1 cellular context compared by ENCODE assay signal in genomic region chr14:22598099-22598895, GRCh38.
TF ChIP-seq lines count a peak whose summit lies in the region.

A gene with protein sequence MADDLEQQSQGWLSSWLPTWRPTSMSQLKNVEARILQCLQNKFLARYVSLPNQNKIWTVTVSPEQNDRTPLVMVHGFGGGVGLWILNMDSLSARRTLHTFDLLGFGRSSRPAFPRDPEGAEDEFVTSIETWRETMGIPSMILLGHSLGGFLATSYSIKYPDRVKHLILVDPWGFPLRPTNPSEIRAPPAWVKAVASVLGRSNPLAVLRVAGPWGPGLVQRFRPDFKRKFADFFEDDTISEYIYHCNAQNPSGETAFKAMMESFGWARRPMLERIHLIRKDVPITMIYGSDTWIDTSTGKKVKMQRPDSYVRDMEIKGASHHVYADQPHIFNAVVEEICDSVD (plus strand): TSS chr14:22598300. CDS start chr14:22598307, 7 bp downstream.

TF ChIP-seq in WTC11, 78 proteins besides CTCF, POLR2A, EP300 and RAD21 (continued from another document):
- TF ChIP-seq, protein P1, sequence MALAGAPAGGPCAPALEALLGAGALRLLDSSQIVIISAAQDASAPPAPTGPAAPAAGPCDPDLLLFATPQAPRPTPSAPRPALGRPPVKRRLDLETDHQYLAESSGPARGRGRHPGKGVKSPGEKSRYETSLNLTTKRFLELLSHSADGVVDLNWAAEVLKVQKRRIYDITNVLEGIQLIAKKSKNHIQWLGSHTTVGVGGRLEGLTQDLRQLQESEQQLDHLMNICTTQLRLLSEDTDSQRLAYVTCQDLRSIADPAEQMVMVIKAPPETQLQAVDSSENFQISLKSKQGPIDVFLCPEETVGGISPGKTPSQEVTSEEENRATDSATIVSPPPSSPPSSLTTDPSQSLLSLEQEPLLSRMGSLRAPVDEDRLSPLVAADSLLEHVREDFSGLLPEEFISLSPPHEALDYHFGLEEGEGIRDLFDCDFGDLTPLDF (CRISPR knock-in tag; IDR thresholded peaks at IDR 0.05) = no peak
- TF ChIP-seq, protein P2, sequence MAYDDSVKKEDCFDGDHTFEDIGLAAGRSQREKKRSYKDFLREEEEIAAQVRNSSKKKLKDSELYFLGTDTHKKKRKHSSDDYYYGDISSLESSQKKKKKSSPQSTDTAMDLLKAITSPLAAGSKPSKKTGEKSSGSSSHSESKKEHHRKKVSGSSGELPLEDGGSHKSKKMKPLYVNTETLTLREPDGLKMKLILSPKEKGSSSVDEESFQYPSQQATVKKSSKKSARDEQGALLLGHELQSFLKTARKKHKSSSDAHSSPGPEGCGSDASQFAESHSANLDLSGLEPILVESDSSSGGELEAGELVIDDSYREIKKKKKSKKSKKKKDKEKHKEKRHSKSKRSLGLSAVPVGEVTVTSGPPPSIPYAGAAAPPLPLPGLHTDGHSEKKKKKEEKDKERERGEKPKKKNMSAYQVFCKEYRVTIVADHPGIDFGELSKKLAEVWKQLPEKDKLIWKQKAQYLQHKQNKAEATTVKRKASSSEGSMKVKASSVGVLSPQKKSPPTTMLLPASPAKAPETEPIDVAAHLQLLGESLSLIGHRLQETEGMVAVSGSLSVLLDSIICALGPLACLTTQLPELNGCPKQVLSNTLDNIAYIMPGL (CRISPR knock-in tag; IDR thresholded peaks at IDR 0.05) = 0 out of 2 replicates have a peak, but pooled peaks have one; percentile 23
- no peak for TF ChIP-seq TEAD1 (CRISPR knock-in tag; IDR thresholded peaks at IDR 0.05)
- peak; percentile 66; the same call in 1 of the 2 replicates for TF ChIP-seq PRDM15 (CRISPR knock-in tag; IDR thresholded peaks at IDR 0.05)
- TF ChIP-seq FOXJ3 (CRISPR knock-in tag; IDR thresholded peaks at IDR 0.05; ENCODE audit: borderline replicate concordance) = no peak
- no peak for TF ChIP-seq ZSCAN18 (CRISPR knock-in tag; IDR thresholded peaks at IDR 0.05)
- TF ChIP-seq ATF2 (CRISPR knock-in tag; IDR thresholded peaks at IDR 0.05; ENCODE audit: borderline replicate concordance, low read depth) = no peak
- no peak for TF ChIP-seq ZNF396 (CRISPR knock-in tag; IDR thresholded peaks at IDR 0.05; ENCODE audit: borderline replicate concordance)
- TF ChIP-seq MLX (CRISPR knock-in tag; IDR thresholded peaks at IDR 0.05) = no peak
- peak; percentile 97 for TF ChIP-seq SP1 (CRISPR knock-in tag; conservative IDR thresholded peaks at IDR 0.05)
- TF ChIP-seq NR3C1 (CRISPR knock-in tag; conservative IDR thresholded peaks at IDR 0.05; ENCODE audit: low read depth) = no peak
- TF ChIP-seq IRF2 (CRISPR knock-in tag; IDR thresholded peaks at IDR 0.05; ENCODE audit: borderline replicate concordance, low read depth) = no peak
- TF ChIP-seq, protein P3, sequence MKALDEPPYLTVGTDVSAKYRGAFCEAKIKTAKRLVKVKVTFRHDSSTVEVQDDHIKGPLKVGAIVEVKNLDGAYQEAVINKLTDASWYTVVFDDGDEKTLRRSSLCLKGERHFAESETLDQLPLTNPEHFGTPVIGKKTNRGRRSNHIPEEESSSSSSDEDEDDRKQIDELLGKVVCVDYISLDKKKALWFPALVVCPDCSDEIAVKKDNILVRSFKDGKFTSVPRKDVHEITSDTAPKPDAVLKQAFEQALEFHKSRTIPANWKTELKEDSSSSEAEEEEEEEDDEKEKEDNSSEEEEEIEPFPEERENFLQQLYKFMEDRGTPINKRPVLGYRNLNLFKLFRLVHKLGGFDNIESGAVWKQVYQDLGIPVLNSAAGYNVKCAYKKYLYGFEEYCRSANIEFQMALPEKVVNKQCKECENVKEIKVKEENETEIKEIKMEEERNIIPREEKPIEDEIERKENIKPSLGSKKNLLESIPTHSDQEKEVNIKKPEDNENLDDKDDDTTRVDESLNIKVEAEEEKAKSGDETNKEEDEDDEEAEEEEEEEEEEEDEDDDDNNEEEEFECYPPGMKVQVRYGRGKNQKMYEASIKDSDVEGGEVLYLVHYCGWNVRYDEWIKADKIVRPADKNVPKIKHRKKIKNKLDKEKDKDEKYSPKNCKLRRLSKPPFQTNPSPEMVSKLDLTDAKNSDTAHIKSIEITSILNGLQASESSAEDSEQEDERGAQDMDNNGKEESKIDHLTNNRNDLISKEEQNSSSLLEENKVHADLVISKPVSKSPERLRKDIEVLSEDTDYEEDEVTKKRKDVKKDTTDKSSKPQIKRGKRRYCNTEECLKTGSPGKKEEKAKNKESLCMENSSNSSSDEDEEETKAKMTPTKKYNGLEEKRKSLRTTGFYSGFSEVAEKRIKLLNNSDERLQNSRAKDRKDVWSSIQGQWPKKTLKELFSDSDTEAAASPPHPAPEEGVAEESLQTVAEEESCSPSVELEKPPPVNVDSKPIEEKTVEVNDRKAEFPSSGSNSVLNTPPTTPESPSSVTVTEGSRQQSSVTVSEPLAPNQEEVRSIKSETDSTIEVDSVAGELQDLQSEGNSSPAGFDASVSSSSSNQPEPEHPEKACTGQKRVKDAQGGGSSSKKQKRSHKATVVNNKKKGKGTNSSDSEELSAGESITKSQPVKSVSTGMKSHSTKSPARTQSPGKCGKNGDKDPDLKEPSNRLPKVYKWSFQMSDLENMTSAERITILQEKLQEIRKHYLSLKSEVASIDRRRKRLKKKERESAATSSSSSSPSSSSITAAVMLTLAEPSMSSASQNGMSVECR (CRISPR knock-in tag; IDR thresholded peaks at IDR 0.05; ENCODE audit: borderline replicate concordance) = peak; percentile 70; the same call in 1 of the 2 replicates
- no peak for TF ChIP-seq HMGA2 (CRISPR knock-in tag; IDR thresholded peaks at IDR 0.05)
- TF ChIP-seq GABPB1 (CRISPR knock-in tag; IDR thresholded peaks at IDR 0.05) = peak; percentile 66; the same call in 1 of the 2 replicates
- peak; percentile 49; the same call in 1 of the 2 replicates for TF ChIP-seq TEAD4 (CRISPR knock-in tag; IDR thresholded peaks at IDR 0.05)
- no peak for TF ChIP-seq CREB1 (CRISPR knock-in tag; IDR thresholded peaks at IDR 0.05)
- TF ChIP-seq ATF3 (CRISPR knock-in tag; conservative IDR thresholded peaks at IDR 0.05) = no peak
- no peak for TF ChIP-seq FOXP1 (CRISPR knock-in tag; IDR thresholded peaks at IDR 0.05; ENCODE audit: borderline replicate concordance)
- TF ChIP-seq ZNF671 (CRISPR knock-in tag; IDR thresholded peaks at IDR 0.05) = no peak
- TF ChIP-seq TCF7 (CRISPR knock-in tag; IDR thresholded peaks at IDR 0.05; ENCODE audit: low read depth) = no peak
- TF ChIP-seq ZNF317 (CRISPR knock-in tag; IDR thresholded peaks at IDR 0.05; ENCODE audit: borderline replicate concordance, low read depth) = no peak
- TF ChIP-seq ZNF232 (CRISPR knock-in tag; IDR thresholded peaks at IDR 0.05) = 0 out of 2 replicates have a peak, but pooled peaks have one; percentile 53
- TF ChIP-seq MYBL2 (CRISPR knock-in tag; IDR thresholded peaks at IDR 0.05) = no peak
- TF ChIP-seq ZNF263 (CRISPR knock-in tag; IDR thresholded peaks at IDR 0.05; ENCODE audit: low read depth) = no peak
- no peak for TF ChIP-seq FOXP4 (CRISPR knock-in tag; IDR thresholded peaks at IDR 0.05)
- TF ChIP-seq E2F5 (CRISPR knock-in tag; IDR thresholded peaks at IDR 0.05) = peak; percentile 66; the same call in 1 of the 2 replicates
- no peak for TF ChIP-seq JUN (CRISPR knock-in tag; IDR thresholded peaks at IDR 0.05)
- no peak for TF ChIP-seq EMX1 (CRISPR knock-in tag; IDR thresholded peaks at IDR 0.05)
- TF ChIP-seq ZNF416 (CRISPR knock-in tag; IDR thresholded peaks at IDR 0.05) = no peak
- no peak for TF ChIP-seq AR (CRISPR knock-in tag; IDR thresholded peaks at IDR 0.05)
- 0 out of 2 replicates have a peak, but pooled peaks have one; percentile 43 for TF ChIP-seq ZNF219 (CRISPR knock-in tag; IDR thresholded peaks at IDR 0.05; ENCODE audit: borderline replicate concordance)
- no peak for TF ChIP-seq SMAD4 (CRISPR knock-in tag; IDR thresholded peaks at IDR 0.05)
- no peak for TF ChIP-seq MXD4 (CRISPR knock-in tag; IDR thresholded peaks at IDR 0.05; ENCODE audit: borderline replicate concordance)
